ENCODE assay signal across 1 cellular context in the genomic region with DNA sequence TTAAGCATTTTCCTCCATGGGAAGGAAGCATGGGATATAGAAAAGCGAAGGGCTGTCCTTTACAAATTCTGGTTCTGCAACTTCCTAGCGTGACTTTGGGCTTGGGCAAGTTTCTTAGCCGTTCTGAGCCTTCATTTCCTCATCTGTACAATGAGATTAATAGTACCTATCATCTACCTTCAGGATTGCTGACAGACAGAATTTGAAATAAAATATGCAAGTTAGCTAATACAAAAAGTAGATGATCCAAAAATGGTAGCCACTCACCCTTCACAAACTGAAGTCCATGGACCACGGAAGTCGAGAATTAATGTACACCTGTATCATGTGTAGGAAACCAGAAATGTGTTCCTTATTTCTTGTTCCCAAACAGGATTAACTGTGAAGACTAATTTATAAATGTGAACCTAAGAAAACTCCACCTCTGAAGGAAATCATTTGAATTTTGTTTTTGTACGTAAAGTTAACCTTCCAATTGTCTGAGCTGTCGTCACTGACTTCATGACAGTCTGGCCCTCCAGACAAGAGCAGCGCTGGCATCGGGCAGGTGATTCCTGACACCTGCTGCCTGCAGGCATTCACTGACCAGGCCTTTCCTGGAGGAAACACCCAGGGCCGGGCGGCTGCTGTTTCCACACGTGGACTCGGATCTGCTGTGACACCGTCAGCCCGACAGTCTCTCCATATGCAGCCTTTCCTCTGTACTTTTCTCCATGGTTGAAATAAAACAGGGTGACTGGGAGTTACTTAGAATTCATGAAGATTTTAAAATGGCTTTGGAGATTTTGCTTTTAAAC.
TF ChIP-seq lines count a peak whose summit lies in the region.

No MANE protein-coding gene starts in this region.

TF ChIP-seq in GM23338, 12 proteins besides CTCF, POLR2A, EP300 and RAD21:
- no peak for TF ChIP-seq EZH2 (IDR thresholded peaks at IDR 0.05; ENCODE audit: low read depth, unreplicated experiment)
- no peak for TF ChIP-seq CREB1 (CRISPR knock-in tag; IDR thresholded peaks at IDR 0.05; ENCODE audit: low read depth)
- no peak for TF ChIP-seq POLR2AphosphoS5 (IDR thresholded peaks at IDR 0.05; ENCODE audit: low read depth)
- TF ChIP-seq EZH2phosphoT487 (IDR thresholded peaks at IDR 0.05; ENCODE audit: unreplicated experiment), result no peak
- TF ChIP-seq, protein P1, sequence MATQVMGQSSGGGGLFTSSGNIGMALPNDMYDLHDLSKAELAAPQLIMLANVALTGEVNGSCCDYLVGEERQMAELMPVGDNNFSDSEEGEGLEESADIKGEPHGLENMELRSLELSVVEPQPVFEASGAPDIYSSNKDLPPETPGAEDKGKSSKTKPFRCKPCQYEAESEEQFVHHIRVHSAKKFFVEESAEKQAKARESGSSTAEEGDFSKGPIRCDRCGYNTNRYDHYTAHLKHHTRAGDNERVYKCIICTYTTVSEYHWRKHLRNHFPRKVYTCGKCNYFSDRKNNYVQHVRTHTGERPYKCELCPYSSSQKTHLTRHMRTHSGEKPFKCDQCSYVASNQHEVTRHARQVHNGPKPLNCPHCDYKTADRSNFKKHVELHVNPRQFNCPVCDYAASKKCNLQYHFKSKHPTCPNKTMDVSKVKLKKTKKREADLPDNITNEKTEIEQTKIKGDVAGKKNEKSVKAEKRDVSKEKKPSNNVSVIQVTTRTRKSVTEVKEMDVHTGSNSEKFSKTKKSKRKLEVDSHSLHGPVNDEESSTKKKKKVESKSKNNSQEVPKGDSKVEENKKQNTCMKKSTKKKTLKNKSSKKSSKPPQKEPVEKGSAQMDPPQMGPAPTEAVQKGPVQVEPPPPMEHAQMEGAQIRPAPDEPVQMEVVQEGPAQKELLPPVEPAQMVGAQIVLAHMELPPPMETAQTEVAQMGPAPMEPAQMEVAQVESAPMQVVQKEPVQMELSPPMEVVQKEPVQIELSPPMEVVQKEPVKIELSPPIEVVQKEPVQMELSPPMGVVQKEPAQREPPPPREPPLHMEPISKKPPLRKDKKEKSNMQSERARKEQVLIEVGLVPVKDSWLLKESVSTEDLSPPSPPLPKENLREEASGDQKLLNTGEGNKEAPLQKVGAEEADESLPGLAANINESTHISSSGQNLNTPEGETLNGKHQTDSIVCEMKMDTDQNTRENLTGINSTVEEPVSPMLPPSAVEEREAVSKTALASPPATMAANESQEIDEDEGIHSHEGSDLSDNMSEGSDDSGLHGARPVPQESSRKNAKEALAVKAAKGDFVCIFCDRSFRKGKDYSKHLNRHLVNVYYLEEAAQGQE (IDR thresholded peaks at IDR 0.05; ENCODE audit: unreplicated experiment), result no peak
- TF ChIP-seq, protein P2, sequence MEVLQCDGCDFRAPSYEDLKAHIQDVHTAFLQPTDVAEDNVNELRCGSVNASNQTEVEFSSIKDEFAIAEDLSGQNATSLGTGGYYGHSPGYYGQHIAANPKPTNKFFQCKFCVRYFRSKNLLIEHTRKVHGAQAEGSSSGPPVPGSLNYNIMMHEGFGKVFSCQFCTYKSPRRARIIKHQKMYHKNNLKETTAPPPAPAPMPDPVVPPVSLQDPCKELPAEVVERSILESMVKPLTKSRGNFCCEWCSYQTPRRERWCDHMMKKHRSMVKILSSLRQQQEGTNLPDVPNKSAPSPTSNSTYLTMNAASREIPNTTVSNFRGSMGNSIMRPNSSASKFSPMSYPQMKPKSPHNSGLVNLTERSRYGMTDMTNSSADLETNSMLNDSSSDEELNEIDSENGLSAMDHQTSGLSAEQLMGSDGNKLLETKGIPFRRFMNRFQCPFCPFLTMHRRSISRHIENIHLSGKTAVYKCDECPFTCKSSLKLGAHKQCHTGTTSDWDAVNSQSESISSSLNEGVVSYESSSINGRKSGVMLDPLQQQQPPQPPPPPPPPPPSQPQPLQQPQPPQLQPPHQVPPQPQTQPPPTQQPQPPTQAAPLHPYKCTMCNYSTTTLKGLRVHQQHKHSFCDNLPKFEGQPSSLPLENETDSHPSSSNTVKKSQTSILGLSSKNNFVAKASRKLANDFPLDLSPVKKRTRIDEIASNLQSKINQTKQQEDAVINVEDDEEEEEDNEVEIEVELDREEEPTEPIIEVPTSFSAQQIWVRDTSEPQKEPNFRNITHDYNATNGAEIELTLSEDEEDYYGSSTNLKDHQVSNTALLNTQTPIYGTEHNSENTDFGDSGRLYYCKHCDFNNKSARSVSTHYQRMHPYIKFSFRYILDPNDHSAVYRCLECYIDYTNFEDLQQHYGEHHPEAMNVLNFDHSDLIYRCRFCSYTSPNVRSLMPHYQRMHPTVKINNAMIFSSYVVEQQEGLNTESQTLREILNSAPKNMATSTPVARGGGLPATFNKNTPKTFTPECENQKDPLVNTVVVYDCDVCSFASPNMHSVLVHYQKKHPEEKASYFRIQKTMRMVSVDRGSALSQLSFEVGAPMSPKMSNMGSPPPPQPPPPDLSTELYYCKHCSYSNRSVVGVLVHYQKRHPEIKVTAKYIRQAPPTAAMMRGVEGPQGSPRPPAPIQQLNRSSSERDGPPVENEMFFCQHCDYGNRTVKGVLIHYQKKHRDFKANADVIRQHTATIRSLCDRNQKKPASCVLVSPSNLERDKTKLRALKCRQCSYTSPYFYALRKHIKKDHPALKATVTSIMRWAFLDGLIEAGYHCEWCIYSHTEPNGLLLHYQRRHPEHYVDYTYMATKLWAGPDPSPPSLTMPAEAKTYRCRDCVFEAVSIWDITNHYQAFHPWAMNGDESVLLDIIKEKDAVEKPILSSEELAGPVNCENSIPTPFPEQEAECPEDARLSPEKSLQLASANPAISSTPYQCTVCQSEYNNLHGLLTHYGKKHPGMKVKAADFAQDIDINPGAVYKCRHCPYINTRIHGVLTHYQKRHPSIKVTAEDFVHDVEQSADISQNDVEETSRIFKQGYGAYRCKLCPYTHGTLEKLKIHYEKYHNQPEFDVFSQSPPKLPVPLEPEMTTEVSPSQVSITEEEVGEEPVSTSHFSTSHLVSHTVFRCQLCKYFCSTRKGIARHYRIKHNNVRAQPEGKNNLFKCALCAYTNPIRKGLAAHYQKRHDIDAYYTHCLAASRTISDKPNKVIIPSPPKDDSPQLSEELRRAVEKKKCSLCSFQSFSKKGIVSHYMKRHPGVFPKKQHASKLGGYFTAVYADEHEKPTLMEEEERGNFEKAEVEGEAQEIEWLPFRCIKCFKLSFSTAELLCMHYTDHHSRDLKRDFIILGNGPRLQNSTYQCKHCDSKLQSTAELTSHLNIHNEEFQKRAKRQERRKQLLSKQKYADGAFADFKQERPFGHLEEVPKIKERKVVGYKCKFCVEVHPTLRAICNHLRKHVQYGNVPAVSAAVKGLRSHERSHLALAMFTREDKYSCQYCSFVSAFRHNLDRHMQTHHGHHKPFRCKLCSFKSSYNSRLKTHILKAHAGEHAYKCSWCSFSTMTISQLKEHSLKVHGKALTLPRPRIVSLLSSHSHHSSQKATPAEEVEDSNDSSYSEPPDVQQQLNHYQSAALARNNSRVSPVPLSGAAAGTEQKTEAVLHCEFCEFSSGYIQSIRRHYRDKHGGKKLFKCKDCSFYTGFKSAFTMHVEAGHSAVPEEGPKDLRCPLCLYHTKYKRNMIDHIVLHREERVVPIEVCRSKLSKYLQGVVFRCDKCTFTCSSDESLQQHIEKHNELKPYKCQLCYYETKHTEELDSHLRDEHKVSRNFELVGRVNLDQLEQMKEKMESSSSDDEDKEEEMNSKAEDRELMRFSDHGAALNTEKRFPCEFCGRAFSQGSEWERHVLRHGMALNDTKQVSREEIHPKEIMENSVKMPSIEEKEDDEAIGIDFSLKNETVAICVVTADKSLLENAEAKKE (CRISPR knock-in tag; IDR thresholded peaks at IDR 0.05), result no peak
- no peak for TF ChIP-seq ZNF331 (CRISPR knock-in tag; IDR thresholded peaks at IDR 0.05; ENCODE audit: low read depth)
- TF ChIP-seq NANOG (IDR thresholded peaks at IDR 0.05; ENCODE audit: borderline replicate concordance), result no peak
- TF ChIP-seq, protein P3, sequence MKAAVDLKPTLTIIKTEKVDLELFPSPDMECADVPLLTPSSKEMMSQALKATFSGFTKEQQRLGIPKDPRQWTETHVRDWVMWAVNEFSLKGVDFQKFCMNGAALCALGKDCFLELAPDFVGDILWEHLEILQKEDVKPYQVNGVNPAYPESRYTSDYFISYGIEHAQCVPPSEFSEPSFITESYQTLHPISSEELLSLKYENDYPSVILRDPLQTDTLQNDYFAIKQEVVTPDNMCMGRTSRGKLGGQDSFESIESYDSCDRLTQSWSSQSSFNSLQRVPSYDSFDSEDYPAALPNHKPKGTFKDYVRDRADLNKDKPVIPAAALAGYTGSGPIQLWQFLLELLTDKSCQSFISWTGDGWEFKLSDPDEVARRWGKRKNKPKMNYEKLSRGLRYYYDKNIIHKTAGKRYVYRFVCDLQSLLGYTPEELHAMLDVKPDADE (IDR thresholded peaks at IDR 0.05), result no peak
- TF ChIP-seq ZNF114 (CRISPR knock-in tag; IDR thresholded peaks at IDR 0.05), result no peak
- TF ChIP-seq STAT1 (IDR thresholded peaks at IDR 0.05; ENCODE audit: unreplicated experiment), result no peak
- no peak for TF ChIP-seq JUNB (IDR thresholded peaks at IDR 0.05; ENCODE audit: unreplicated experiment)
